ENCODE assay signal across 21 cellular contexts in the genomic region with DNA sequence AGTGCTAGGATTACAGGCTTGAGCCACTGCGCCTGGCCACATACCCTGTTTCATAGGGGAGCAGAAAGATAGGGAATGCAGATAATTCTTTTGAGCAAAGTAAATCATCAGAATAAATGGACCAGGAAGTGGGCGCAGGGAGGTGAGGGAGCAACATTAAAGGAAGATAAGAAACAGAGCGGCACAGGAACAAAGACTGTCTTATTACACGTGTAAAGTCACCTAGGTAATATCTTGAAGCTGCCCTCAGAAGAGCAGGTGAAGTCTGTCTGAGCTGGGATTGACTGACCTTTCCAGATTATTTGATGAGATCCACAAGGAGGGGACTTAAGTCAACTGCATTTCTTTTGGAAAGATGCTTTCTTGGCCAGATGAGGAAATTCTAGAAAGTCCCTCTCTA. TPM values are rescaled to one million over a fixed set of nuclear protein-coding genes. Genes with fewer than 3 reads are reported as not detected.
DNase-seq lines count a peak whose midpoint lies in the region; ATAC-seq and TF ChIP-seq lines count a peak whose summit lies in the region.
"Had no signal": no experiment of that assay in that cellular context is flagged by ENCODE, and none has a peak within 500 bp of the region (broad histone marks: within the 10 kb centered on the region; RNA-seq: fewer than 3 reads in every experiment).

No MANE protein-coding gene starts in this region.

- H3K9me3 Mint-ChIP-seq in activated naive CD8-positive, alpha-beta T cell (ENCODE audit: low read depth) = no peaks in the 10 kb centered on the region
- no peaks in the 10 kb centered on the region for H3K9me3 Mint-ChIP-seq in activated naive CD8-positive, alpha-beta T cell treated with anti-CD3 and anti-CD28 coated beads for 36 hours
- no peaks in the 10 kb centered on the region for H3K9me3 Mint-ChIP-seq in WTC11
- no peaks in the 10 kb centered on the region for H3K9me3 Mint-ChIP-seq in immature natural killer cell
- H3K9me3 Mint-ChIP-seq in stimulated activated naive B cell treated with anti-CD40 and anti-IgM and Interleukin-4, amounts not matched to agents 10 μg/mL and 1 μg/mL and 100 μg/mL, for 72 hours = no peaks in the 10 kb centered on the region
- H3K9me3 Mint-ChIP-seq: central memory CD8-positive, alpha-beta T cell had no signal

- CTCF ChIA-PET in WTC11 (lab: Charles Lee) = interaction anchor here (0.6 to 1.0 kb wide), 2 partner anchors 27 to 75 kb away, joined by 3 to 5 read pairs; no protein-coding TSS in a partner anchor

- H3K27ac ChIP-seq in left lung = no peak overlapping the region
- H3K27ac ChIP-seq: ascending aorta, epithelial cell of prostate, left ventricle myocardium inferior, psoas muscle had no signal

- no peak for TF ChIP-seq CTCF in WTC11 (IDR thresholded peaks at IDR 0.05)
- TF ChIP-seq CTCF in left lung (IDR thresholded peaks at IDR 0.05) = no peak

- intact Hi-C loops in left lung (cut with DNase I) = no loop called here

- no peak for DNase-seq in activated naive CD8-positive, alpha-beta T cell treated with anti-CD3 and anti-CD28 coated beads for 36 hours
- DNase-seq in WTC11 (ENCODE audit: low spot score) (no peak), immature natural killer cell (no peak), left lung (no peak), NCI-H1048 (lab: John Stamatoyannopoulos, UW) (no peak)
- no peak for DNase-seq in stimulated activated naive B cell treated with anti-CD40 and anti-IgM and Interleukin-4, amounts not matched to agents 10 μg/mL and 1 μg/mL and 100 μg/mL, for 72 hours
- DNase-seq: activated effector memory CD4-positive, alpha-beta T cell treated with anti-CD3 and anti-CD28 coated beads, Interleukin-2, amount 50 U/mL, for 16 hours; DMS153; GF-D8; HCEC 1CT; KBM-7; left ventricle myocardium inferior; NCI-H526 treated with DMSO at 0.1 percent for 48 hours; psoas muscle; RPMI8226; T-helper 9 cell had no signal

- no peaks in the 10 kb centered on the region for H3K27me3 ChIP-seq in left lung
- H3K27me3 ChIP-seq: ascending aorta had no signal

- H3K4me3 Mint-ChIP-seq in activated naive CD8-positive, alpha-beta T cell = no peak overlapping the region
- H3K4me3 Mint-ChIP-seq in activated naive CD8-positive, alpha-beta T cell treated with anti-CD3 and anti-CD28 coated beads for 36 hours = no peak overlapping the region
- no peak overlapping the region for H3K4me3 Mint-ChIP-seq in WTC11
- no peak overlapping the region for H3K4me3 Mint-ChIP-seq in immature natural killer cell
- H3K4me3 Mint-ChIP-seq in stimulated activated naive B cell treated with anti-CD40 and anti-IgM and Interleukin-4, amounts not matched to agents 10 μg/mL and 1 μg/mL and 100 μg/mL, for 72 hours = no peak overlapping the region
- H3K4me3 Mint-ChIP-seq: central memory CD8-positive, alpha-beta T cell had no signal

- ATAC-seq in WTC11 (no peak), left lung (no peak), GM21423 (IDR thresholded peaks at IDR 0.05; ENCODE audit: unreplicated experiment) (no peak)
- no peak for ATAC-seq in stimulated activated naive B cell treated with anti-CD40 and anti-IgM and Interleukin-4, amounts not matched to agents 10 μg/mL and 1 μg/mL and 100 μg/mL, for 72 hours (replicated peaks)
- ATAC-seq: psoas muscle had no signal

- POLR2A ChIA-PET in WTC11 (lab: Charles Lee) = no interaction called here

- peaks cover 0 to under 1% of the 10 kb centered on the region in 2 donors for H3K4me1 ChIP-seq in left lung
- H3K4me1 ChIP-seq: psoas muscle had no signal

- peaks cover 13% of the 10 kb centered on the region for H3K36me3 Mint-ChIP-seq in activated naive CD8-positive, alpha-beta T cell
- H3K36me3 Mint-ChIP-seq in activated naive CD8-positive, alpha-beta T cell treated with anti-CD3 and anti-CD28 coated beads for 36 hours = peaks cover 44% of the 10 kb centered on the region
- H3K36me3 Mint-ChIP-seq in WTC11 (peaks cover 29% of the 10 kb centered on the region), immature natural killer cell (peaks cover 10 to 18% (median 14%) of the 10 kb centered on the region in 3 donors)
- H3K36me3 Mint-ChIP-seq in stimulated activated naive B cell treated with anti-CD40 and anti-IgM and Interleukin-4, amounts not matched to agents 10 μg/mL and 1 μg/mL and 100 μg/mL, for 72 hours = peaks cover 18 to 36% of the 10 kb centered on the region in 2 donors

- no peaks in the 10 kb centered on the region for H3K27me3 Mint-ChIP-seq in activated naive CD8-positive, alpha-beta T cell
- no peaks in the 10 kb centered on the region for H3K27me3 Mint-ChIP-seq in activated naive CD8-positive, alpha-beta T cell treated with anti-CD3 and anti-CD28 coated beads for 36 hours
- H3K27me3 Mint-ChIP-seq in WTC11 (ENCODE audit: low read depth) (no peaks in the 10 kb centered on the region), immature natural killer cell (ENCODE audit: low read depth in 3 of 3) (no peaks in the 10 kb centered on the region)
- H3K27me3 Mint-ChIP-seq in stimulated activated naive B cell treated with anti-CD40 and anti-IgM and Interleukin-4, amounts not matched to agents 10 μg/mL and 1 μg/mL and 100 μg/mL, for 72 hours = no peaks in the 10 kb centered on the region
- H3K27me3 Mint-ChIP-seq: central memory CD8-positive, alpha-beta T cell had no signal

- no peaks in the 10 kb centered on the region for H3K9me3 ChIP-seq in left lung
- H3K9me3 ChIP-seq: ascending aorta, left ventricle myocardium inferior, psoas muscle had no signal

- peaks cover 38% of the 10 kb centered on the region for H3K4me1 Mint-ChIP-seq in activated naive CD8-positive, alpha-beta T cell (ENCODE audit: low read depth)
- H3K4me1 Mint-ChIP-seq in activated naive CD8-positive, alpha-beta T cell treated with anti-CD3 and anti-CD28 coated beads for 36 hours = peaks cover 34% of the 10 kb centered on the region
- no peaks in the 10 kb centered on the region for H3K4me1 Mint-ChIP-seq in WTC11
- H3K4me1 Mint-ChIP-seq in immature natural killer cell = peaks cover 28 to 45% of the 10 kb centered on the region in 2 donors
- H3K4me1 Mint-ChIP-seq in stimulated activated naive B cell treated with anti-CD40 and anti-IgM and Interleukin-4, amounts not matched to agents 10 μg/mL and 1 μg/mL and 100 μg/mL, for 72 hours = peaks cover 18 to 31% of the 10 kb centered on the region in 2 donors

- H3K4me3 ChIP-seq in left lung = no peak overlapping the region
- H3K4me3 ChIP-seq: ascending aorta, left ventricle myocardium inferior, psoas muscle had no signal

- H3K27ac Mint-ChIP-seq in activated naive CD8-positive, alpha-beta T cell = peak overlapping the region; percentile 55
- no peak overlapping the region for H3K27ac Mint-ChIP-seq in activated naive CD8-positive, alpha-beta T cell treated with anti-CD3 and anti-CD28 coated beads for 36 hours
- H3K27ac Mint-ChIP-seq in WTC11 (peak overlapping the region; percentile 33; the same call in 1 of the 2 replicates), immature natural killer cell (peak overlapping the region in 5 of 6 donors; percentile 6 to 73 (median 26))
- peak overlapping the region; percentile 93 for H3K27ac Mint-ChIP-seq in stimulated activated naive B cell treated with anti-CD40 and anti-IgM and Interleukin-4, amounts not matched to agents 10 μg/mL and 1 μg/mL and 100 μg/mL, for 72 hours

- H3K36me3 ChIP-seq in left lung = peaks cover 0 to 66% of the 10 kb centered on the region in 2 donors

TF ChIP-seq in WTC11, 78 proteins besides CTCF, POLR2A, EP300 and RAD21 (continues in another document):
- TF ChIP-seq SMAD4 (CRISPR knock-in tag; IDR thresholded peaks at IDR 0.05) (no peak), ZNF219 (CRISPR knock-in tag; IDR thresholded peaks at IDR 0.05; ENCODE audit: borderline replicate concordance) (no peak), IRF2 (CRISPR knock-in tag; IDR thresholded peaks at IDR 0.05; ENCODE audit: borderline replicate concordance, low read depth) (no peak), ZNF263 (CRISPR knock-in tag; IDR thresholded peaks at IDR 0.05; ENCODE audit: low read depth) (no peak), NR3C1 (CRISPR knock-in tag; conservative IDR thresholded peaks at IDR 0.05; ENCODE audit: low read depth) (no peak), TP53 (CRISPR knock-in tag; IDR thresholded peaks at IDR 0.05) (no peak)
- TF ChIP-seq, protein P1, sequence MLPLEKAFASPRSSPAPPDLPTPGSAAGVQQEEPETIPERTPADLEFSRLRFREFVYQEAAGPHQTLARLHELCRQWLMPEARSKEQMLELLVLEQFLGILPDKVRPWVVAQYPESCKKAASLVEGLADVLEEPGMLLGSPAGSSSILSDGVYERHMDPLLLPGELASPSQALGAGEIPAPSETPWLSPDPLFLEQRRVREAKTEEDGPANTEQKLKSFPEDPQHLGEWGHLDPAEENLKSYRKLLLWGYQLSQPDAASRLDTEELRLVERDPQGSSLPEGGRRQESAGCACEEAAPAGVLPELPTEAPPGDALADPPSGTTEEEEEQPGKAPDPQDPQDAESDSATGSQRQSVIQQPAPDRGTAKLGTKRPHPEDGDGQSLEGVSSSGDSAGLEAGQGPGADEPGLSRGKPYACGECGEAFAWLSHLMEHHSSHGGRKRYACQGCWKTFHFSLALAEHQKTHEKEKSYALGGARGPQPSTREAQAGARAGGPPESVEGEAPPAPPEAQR (CRISPR knock-in tag; IDR thresholded peaks at IDR 0.05) = no peak
- TF ChIP-seq, protein P2, sequence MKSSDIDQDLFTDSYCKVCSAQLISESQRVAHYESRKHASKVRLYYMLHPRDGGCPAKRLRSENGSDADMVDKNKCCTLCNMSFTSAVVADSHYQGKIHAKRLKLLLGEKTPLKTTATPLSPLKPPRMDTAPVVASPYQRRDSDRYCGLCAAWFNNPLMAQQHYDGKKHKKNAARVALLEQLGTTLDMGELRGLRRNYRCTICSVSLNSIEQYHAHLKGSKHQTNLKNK (CRISPR knock-in tag; IDR thresholded peaks at IDR 0.05) = no peak

RNA-seq across cellular contexts. Expression of a gene that starts 7.7 kb away (rescaled TPM):
- 100 to 1,000 TPM; 222 to 237 TPM for total RNA-seq in activated naive CD8-positive, alpha-beta T cell treated with anti-CD3 and anti-CD28 coated beads for 36 hours
- 132 to 140 TPM (median 133 TPM) in 3 replicates for total RNA-seq in WTC11 (2021)
- 10 to 100 TPM; 36.1 to 51.8 (median 39.6) TPM for polyA plus RNA-seq in immature natural killer cell
- total RNA-seq in left lung = 100 to 1,000 TPM in 1 of 2 donors, 10 to 100 TPM in 1; 81.0 to 120 TPM

RNA-seq across cellular contexts. Expression of a gene that starts 50.9 kb away (rescaled TPM):
- 10 to 100 TPM; 23.6 to 26.1 TPM for total RNA-seq in activated naive CD8-positive, alpha-beta T cell treated with anti-CD3 and anti-CD28 coated beads for 36 hours
- total RNA-seq in WTC11 (2021) = 12.8 to 14.4 TPM (median 13.7 TPM) in 3 replicates
- 10 to 100 TPM; 13.9 to 19.0 (median 15.3) TPM for polyA plus RNA-seq in immature natural killer cell
- 10 to 100 TPM; 23.9 to 33.3 TPM for total RNA-seq in left lung

RNA-seq across cellular contexts. Expression of a gene that starts 55.3 kb away (rescaled TPM):
- 10 to 100 TPM; 78.5 to 81.4 TPM for total RNA-seq in activated naive CD8-positive, alpha-beta T cell treated with anti-CD3 and anti-CD28 coated beads for 36 hours
- 72.3 to 73.9 TPM (median 73.6 TPM) in 3 replicates for total RNA-seq in WTC11 (2021)
- polyA plus RNA-seq in immature natural killer cell = 10 to 100 TPM; 44.9 to 76.8 (median 57.3) TPM
- 10 to 100 TPM; 60.3 to 63.9 TPM for total RNA-seq in left lung
